8 cellular contexts compared by ENCODE assay signal in genomic region chr19:56141416-56141992, GRCh38. TPM values are rescaled to one million over a fixed set of nuclear protein-coding genes. Genes with fewer than 3 reads are reported as not detected.
DNase-seq lines count a peak whose midpoint lies in the region; ATAC-seq and TF ChIP-seq lines count a peak whose summit lies in the region.

No MANE protein-coding gene starts in this region.

- no peaks in the 10 kb centered on the region for H3K27me3 ChIP-seq in duodenal mucosa (ENCODE audit: control insufficient read depth in 1 of 2, insufficient read depth in 2 of 2, low read length in 2 of 2)
- no peaks in the 10 kb centered on the region for H3K27me3 ChIP-seq in neural progenitor cell

- no peak for ATAC-seq in GM21515 (IDR thresholded peaks at IDR 0.05; ENCODE audit: unreplicated experiment)

- DNase-seq in DMS53 (lab: John Stamatoyannopoulos, UW), result peak; percentile 67
- DNase-seq in DMS53 treated with DMSO at 0.1 percent for 48 hours (lab: John Stamatoyannopoulos, UW; ENCODE audit: unreplicated experiment), result no peak
- peak; percentile 59 for DNase-seq in neural progenitor cell (ENCODE audit: low spot score)
- DNase-seq in middle frontal gyrus (ENCODE audit: extremely low spot score, low spot score), result no peak
- DNase-seq in NCI-H187 treated with DMSO at 0.1 percent for 48 hours (lab: John Stamatoyannopoulos, UW), result no peak

- peaks cover 2 to 3% of the 10 kb centered on the region in 2 donors for H3K36me3 ChIP-seq in duodenal mucosa (ENCODE audit: control insufficient read depth in 1 of 2, insufficient read depth in 2 of 2, low read length in 2 of 2)
- H3K36me3 ChIP-seq in neural progenitor cell, result no peaks in the 10 kb centered on the region

- peaks cover 27% of the 10 kb centered on the region for H3K4me1 Mint-ChIP-seq in T-helper 1 cell treated with Interleukin-12 subunit alpha and Interleukin-12 subunit beta and Interleukin-4 antibody, amounts not matched to agents 30 μg/mL and 1 μg/mL, for 36 hours (ENCODE audit: low read depth)
- H3K4me1 Mint-ChIP-seq in neural progenitor cell, result peaks cover 31% of the 10 kb centered on the region

- H2AFZ ChIP-seq in neural progenitor cell (replicated peaks), result no peak overlapping the region

- H3K9ac ChIP-seq in duodenal mucosa (ENCODE audit: low read depth in 1 of 2, low read length in 2 of 2) (peak overlapping the region; percentile 70 to 71), neural progenitor cell (peak overlapping the region; percentile 33)

- H3K79me2 ChIP-seq in neural progenitor cell (ENCODE audit: low read depth), result peaks cover 45% of the 10 kb centered on the region

- H3K4me1 ChIP-seq in duodenal mucosa (ENCODE audit: control insufficient read depth in 1 of 2, insufficient read depth in 2 of 2, low read length in 2 of 2) (peaks cover 26 to 29% of the 10 kb centered on the region in 2 donors), neural progenitor cell (peaks cover 20% of the 10 kb centered on the region)

- no peak for TF ChIP-seq CTCF in neural progenitor cell (IDR thresholded peaks at IDR 0.05)

- H3F3A ChIP-seq in neural progenitor cell (ENCODE audit: low read depth), result peaks cover 15% of the 10 kb centered on the region

- H3K4me3 ChIP-seq in duodenal mucosa (ENCODE audit: low read depth in 1 of 2, low read length in 2 of 2) (peak overlapping the region; percentile 82 to 87), neural progenitor cell (peak overlapping the region; percentile 50)

- peaks cover 7% of the 10 kb centered on the region for H4K20me1 ChIP-seq in neural progenitor cell (ENCODE audit: low read depth)

- H3K4me3 Mint-ChIP-seq in T-helper 1 cell treated with Interleukin-12 subunit alpha and Interleukin-12 subunit beta and Interleukin-4 antibody, amounts not matched to agents 30 μg/mL and 1 μg/mL, for 36 hours, result peak overlapping the region; percentile 91
- peak overlapping the region; percentile 85 for H3K4me3 Mint-ChIP-seq in neural progenitor cell

- no peaks in the 10 kb centered on the region for H3K9me3 Mint-ChIP-seq in T-helper 1 cell treated with Interleukin-12 subunit alpha and Interleukin-12 subunit beta and Interleukin-4 antibody, amounts not matched to agents 30 μg/mL and 1 μg/mL, for 36 hours
- H3K9me3 Mint-ChIP-seq in neural progenitor cell, result no peaks in the 10 kb centered on the region

- H3K27me3 Mint-ChIP-seq in T-helper 1 cell treated with Interleukin-12 subunit alpha and Interleukin-12 subunit beta and Interleukin-4 antibody, amounts not matched to agents 30 μg/mL and 1 μg/mL, for 36 hours (ENCODE audit: low read depth), result no peaks in the 10 kb centered on the region
- H3K27me3 Mint-ChIP-seq in neural progenitor cell (ENCODE audit: insufficient read depth, low read depth), result no peaks in the 10 kb centered on the region

- H3K27ac ChIP-seq in duodenal mucosa (ENCODE audit: low read depth, low read length) (peak overlapping the region; percentile 46), neural progenitor cell (no peak overlapping the region)

- H3K9me3 ChIP-seq in duodenal mucosa (ENCODE audit: control insufficient read depth in 1 of 2, low read length in 2 of 2) (no peaks in the 10 kb centered on the region), neural progenitor cell (ENCODE audit: low read depth) (no peaks in the 10 kb centered on the region)

- H3K4me2 ChIP-seq in neural progenitor cell, result peak overlapping the region; percentile 93

- peak overlapping the region; percentile 88 for H3K27ac Mint-ChIP-seq in T-helper 1 cell treated with Interleukin-12 subunit alpha and Interleukin-12 subunit beta and Interleukin-4 antibody, amounts not matched to agents 30 μg/mL and 1 μg/mL, for 36 hours
- peak overlapping the region; percentile 96 for H3K27ac Mint-ChIP-seq in neural progenitor cell

- no peaks in the 10 kb centered on the region for H3K36me3 Mint-ChIP-seq in T-helper 1 cell treated with Interleukin-12 subunit alpha and Interleukin-12 subunit beta and Interleukin-4 antibody, amounts not matched to agents 30 μg/mL and 1 μg/mL, for 36 hours (ENCODE audit: low read depth)
- H3K36me3 Mint-ChIP-seq in neural progenitor cell, result peaks cover under 1% of the 10 kb centered on the region

RNA-seq across cellular contexts. Expression of gene ZNF444, which starts 0.4 kb away (rescaled TPM):
- total RNA-seq in neural progenitor cell (ENCODE audit: low replicate concordance), result 7.0 and 51.8 TPM in 2 replicates

RNA-seq across cellular contexts. Expression of gene ZNF787, which starts 20.4 kb away (rescaled TPM):
- total RNA-seq in neural progenitor cell (ENCODE audit: low replicate concordance), result 2.2 and 30.0 TPM in 2 replicates

RNA-seq across cellular contexts. Expression of gene GALP, which starts 34.3 kb away (rescaled TPM):
- 0.71 and 1.8 TPM in 2 replicates for total RNA-seq in neural progenitor cell (ENCODE audit: low replicate concordance)

RNA-seq across cellular contexts. Expression of gene ZSCAN5B, which starts 56.1 kb away (rescaled TPM):
- not detected in 2 replicates for total RNA-seq in neural progenitor cell (ENCODE audit: low replicate concordance)

Comparison
In these comparisons a context has a peak if more than half of its experiments do, and no peak if none do; other contexts are left out.
1. DNase-seq: peak in DMS53 (single experiment) and neural progenitor cell (single experiment); none in DMS53 treated with DMSO at 0.1 percent for 48 hours (single experiment), middle frontal gyrus (single experiment) and NCI-H187 treated with DMSO at 0.1 percent for 48 hours (single experiment).